In the genomic region with DNA sequence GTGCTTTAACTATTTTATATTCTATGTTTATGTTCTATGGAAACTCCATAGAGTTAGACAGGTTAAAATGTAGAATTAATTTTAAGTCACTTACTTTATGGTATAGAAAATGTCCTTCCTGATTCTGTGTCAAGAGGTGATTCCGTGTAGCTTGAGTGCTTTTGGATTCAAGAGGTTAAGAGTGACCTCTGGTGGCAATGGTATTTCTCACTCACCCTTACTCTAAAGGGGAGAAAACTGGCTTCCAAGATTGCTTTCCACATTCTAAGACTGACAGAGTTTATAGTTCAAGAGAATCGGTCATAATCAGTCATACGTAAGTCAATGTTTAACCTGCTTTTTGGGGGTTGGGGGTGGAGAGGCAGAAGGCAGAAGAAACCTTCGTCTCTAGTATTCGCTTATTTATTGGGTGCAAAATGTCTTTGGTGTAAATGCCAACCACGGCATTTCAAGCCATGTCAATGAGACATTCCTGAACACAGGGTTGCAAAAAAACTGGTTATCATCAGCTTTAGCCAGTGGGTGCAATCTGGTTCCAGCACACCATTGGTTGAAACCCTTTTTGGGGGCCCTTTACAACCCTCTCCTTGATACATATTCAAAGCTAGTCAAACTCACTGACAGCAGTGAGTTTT, we compare ENCODE assay signal across 9 cellular contexts.
DNase-seq lines count a peak whose midpoint lies in the region; ATAC-seq, FAIRE-seq and TF ChIP-seq lines count a peak whose summit lies in the region.
"Had no signal": no experiment of that assay in that cellular context is flagged by ENCODE, and none has a peak within 500 bp of the region (broad histone marks: within the 10 kb centered on the region; RNA-seq: fewer than 3 reads in every experiment).

No MANE protein-coding gene starts in this region.

- H3K27ac ChIP-seq in uterus, result no peak overlapping the region
- H3K27ac ChIP-seq: epithelial cell of prostate had no signal

- no peaks in the 10 kb centered on the region for H3K36me3 ChIP-seq in uterus

- FAIRE-seq in A204.1 (lab: Jason Lieb, UNC), result peak; percentile 97

- H3K27me3 Mint-ChIP-seq in MCF 10A (ENCODE audit: insufficient read depth, unreplicated experiment), result no peaks in the 10 kb centered on the region

- BruUV-seq in MCF 10A (replicated peaks; lab: Mats Ljungman, UMichigan), result no TSS peak

- H3K36me3 Mint-ChIP-seq in MCF 10A (ENCODE audit: insufficient read depth, unreplicated experiment), result no peaks in the 10 kb centered on the region

- H3K9me3 ChIP-seq in uterus, result no peaks in the 10 kb centered on the region

- no peak overlapping the region for H3K27ac Mint-ChIP-seq in MCF 10A (ENCODE audit: low read depth, unreplicated experiment)

- peak; percentile 69 for ATAC-seq in HG03064 (IDR thresholded peaks at IDR 0.05; ENCODE audit: low read depth, unreplicated experiment)

- POLR2A ChIA-PET in MCF 10A (lab: Yijun Ruan, JAX), result interaction anchor here (0.5 to 1.6 kb wide), 7 partner anchors 40 to 451 kb away, joined by 3 to 6 read pairs (median 3); a partner anchor contains a TSS

- TF ChIP-seq POLR2A in uterus (IDR thresholded peaks at IDR 0.05), result no peak

- in situ Hi-C loops in GM13976 (cut with MboI; ENCODE audit: low sequenced_read_pairs, unreplicated experiment), result no loop called here

- DNase-seq in GM13976 (ENCODE audit: low spot score), result peak; percentile 50
- DNase-seq in NCI-H226, result peak; percentile 45
- DNase-seq in MCF 10A (ENCODE audit: unreplicated experiment), result peak; percentile 78
- peak; percentile 59 for DNase-seq in kidney tubule cell (ENCODE audit: low spot score)
- peak in 1 of 2 donors; percentile 25 for DNase-seq in uterus
- no peak for DNase-seq in central memory CD4-positive, alpha-beta T cell

- H3K4me1 Mint-ChIP-seq in MCF 10A (ENCODE audit: insufficient read depth, unreplicated experiment), result peaks cover 6% of the 10 kb centered on the region

- TF ChIP-seq CTCF in GM13976 (IDR thresholded peaks at IDR 0.05; ENCODE audit: borderline replicate concordance, control extremely low read depth, extremely low read depth, insufficient read depth, missing control alignments) (peak; percentile 33), MCF 10A (IDR thresholded peaks at IDR 0.05; ENCODE audit: unreplicated experiment) (peak; percentile 56), uterus (IDR thresholded peaks at IDR 0.05) (peak; percentile 49 to 72 (median 66))

- intact Hi-C loops in MCF 10A (cut with micrococcal nuclease) (loop anchor here (1.0 to 10.0 kb wide), 8 partner anchors 76 to 518 kb away; no protein-coding TSS in a partner anchor), uterus (cut with DNase I; ENCODE audit: low total_unique reads) (no loop called here)

- H3K4me1 ChIP-seq in uterus, result no peaks in the 10 kb centered on the region

- CTCF ChIA-PET in MCF 10A (lab: Yijun Ruan, JAX), result interaction anchor here (0.5 to 6.7 kb wide), 38 partner anchors 8 to 946 kb away, joined by 3 to 147 read pairs (median 4); no protein-coding TSS in a partner anchor

- no peaks in the 10 kb centered on the region for H3K27me3 ChIP-seq in uterus

- H3K4me3 Mint-ChIP-seq in MCF 10A (ENCODE audit: unreplicated experiment), result no peak overlapping the region

- no peaks in the 10 kb centered on the region for H3K9me3 Mint-ChIP-seq in MCF 10A (ENCODE audit: unreplicated experiment)

- H3K4me3 ChIP-seq in uterus, result no peak overlapping the region
